In the genomic region with DNA sequence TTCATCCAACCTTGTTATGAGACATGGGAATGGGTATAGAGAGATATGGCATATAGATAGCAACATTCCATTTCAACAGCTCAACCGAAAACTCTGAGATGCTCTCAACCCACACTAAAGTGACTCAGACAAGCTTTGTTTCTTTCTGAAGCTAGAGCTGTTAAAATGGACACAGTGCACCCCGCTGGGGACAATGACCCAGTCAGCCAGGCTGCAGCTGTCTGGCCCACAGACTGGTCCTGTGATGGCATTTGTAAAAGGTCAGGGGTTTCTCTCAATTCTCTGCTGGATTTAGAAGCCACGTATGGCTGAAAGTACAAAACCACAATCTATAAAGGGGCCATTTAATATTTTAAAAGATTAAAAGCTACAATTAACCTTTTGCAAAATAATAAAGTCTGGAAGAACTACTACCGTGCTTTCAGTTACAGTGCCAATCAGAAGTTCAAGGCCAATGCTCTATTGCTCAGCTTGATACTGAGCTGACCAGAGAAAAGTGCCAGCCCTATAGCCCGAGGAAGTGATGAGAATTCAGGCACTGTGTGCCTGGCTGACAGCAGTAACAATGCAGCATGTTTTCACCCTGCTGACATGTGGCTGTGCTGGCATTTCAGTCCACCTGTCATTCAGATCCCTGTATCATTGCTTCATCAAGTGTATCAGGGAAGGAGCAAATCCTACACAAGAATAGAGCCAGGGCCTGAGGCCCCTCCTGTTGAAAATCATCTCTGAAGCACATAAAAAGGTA, we compare ENCODE assay signal across 11 cellular contexts.
DNase-seq lines count a peak whose midpoint lies in the region; ATAC-seq and TF ChIP-seq lines count a peak whose summit lies in the region.
"Had no signal": no experiment of that assay in that cellular context is flagged by ENCODE, and none has a peak within 500 bp of the region (broad histone marks: within the 10 kb centered on the region; RNA-seq: fewer than 3 reads in every experiment).

No MANE protein-coding gene starts in this region.

- TF ChIP-seq EP300 in upper lobe of left lung (IDR thresholded peaks at IDR 0.05): no peak

- DNase-seq in GM13976 (ENCODE audit: low spot score): no peak
- DNase-seq in WTC11 (ENCODE audit: low spot score): no peak
- DNase-seq in foreskin melanocyte: peak; percentile 95
- DNase-seq in occipital lobe (lab: John Stamatoyannopoulos, UW): peak; percentile 65
- no peak for DNase-seq in NCI-H1436 (lab: John Stamatoyannopoulos, UW)
- DNase-seq in upper lobe of left lung: no peak

- peaks cover 34% of the 10 kb centered on the region for H3K4me1 Mint-ChIP-seq in WTC11

- CTCF ChIA-PET in WTC11 (lab: Charles Lee): interaction anchor here (0.6 to 1.7 kb wide), 5 partner anchors 9 to 167 kb away, joined by 3 to 4 read pairs (median 3); no protein-coding TSS in a partner anchor

- H3K4me1 ChIP-seq in upper lobe of left lung: peaks cover 0 to 20% (median 12%) of the 10 kb centered on the region in 4 donors

- no peaks in the 10 kb centered on the region; the same call in 1 of the 2 replicates for H3K36me3 Mint-ChIP-seq in WTC11
- H3K36me3 Mint-ChIP-seq: memory B cell had no signal

- H3K9me3 ChIP-seq in upper lobe of left lung: no peaks in the 10 kb centered on the region

- H3K27me3 Mint-ChIP-seq in WTC11 (ENCODE audit: low read depth): no peaks in the 10 kb centered on the region
- H3K27me3 Mint-ChIP-seq: activated naive CD4-positive, alpha-beta T cell treated with anti-CD3 and anti-CD28 coated beads, Interleukin-2, amount 50 U/mL, for 24 hours; memory B cell had no signal

- peak; percentile 33; the same call in 1 of the 2 replicates for ATAC-seq in WTC11
- ATAC-seq in GM19328 (IDR thresholded peaks at IDR 0.05; ENCODE audit: unreplicated experiment): no peak
- no peak for ATAC-seq in upper lobe of left lung (ENCODE audit: low FRiP score in 2 of 2)
- no peak for ATAC-seq in GM21723 (IDR thresholded peaks at IDR 0.05; ENCODE audit: unreplicated experiment)

- no peak overlapping the region for H3K4me3 Mint-ChIP-seq in WTC11
- H3K4me3 Mint-ChIP-seq: activated naive CD4-positive, alpha-beta T cell treated with anti-CD3 and anti-CD28 coated beads, Interleukin-2, amount 50 U/mL, for 24 hours; memory B cell had no signal

- no peak for TF ChIP-seq POLR2A in upper lobe of left lung (IDR thresholded peaks at IDR 0.05)

- H3K9me3 Mint-ChIP-seq in WTC11: no peaks in the 10 kb centered on the region
- H3K9me3 Mint-ChIP-seq: activated naive CD4-positive, alpha-beta T cell treated with anti-CD3 and anti-CD28 coated beads, Interleukin-2, amount 50 U/mL, for 24 hours; memory B cell had no signal

- H3K4me3 ChIP-seq in upper lobe of left lung: no peak overlapping the region
- H3K4me3 ChIP-seq: SK-N-MC had no signal

- 87 to 92% methylated on average over 5 of the region's 5 CpGs for WGBS in upper lobe of left lung, 2 donors

- no peaks in the 10 kb centered on the region for H3K27me3 ChIP-seq in upper lobe of left lung

- no peak overlapping the region for H3K27ac ChIP-seq in upper lobe of left lung
- H3K27ac ChIP-seq: SK-N-MC had no signal

- POLR2A ChIA-PET in WTC11 (lab: Charles Lee): interaction anchor here (0.6 kb wide), 1 partner anchor 11 kb away, joined by 4 read pairs; no protein-coding TSS in a partner anchor

- no peaks in the 10 kb centered on the region for H3K36me3 ChIP-seq in upper lobe of left lung

- in situ Hi-C loops in GM13976 (cut with MboI; ENCODE audit: low sequenced_read_pairs, unreplicated experiment): no loop called here

- TF ChIP-seq CTCF in GM13976 (IDR thresholded peaks at IDR 0.05; ENCODE audit: borderline replicate concordance, control extremely low read depth, extremely low read depth, insufficient read depth, missing control alignments) (peak; percentile 6), WTC11 (IDR thresholded peaks at IDR 0.05) (no peak), upper lobe of left lung (IDR thresholded peaks at IDR 0.05) (no peak)

- no peak overlapping the region; the same call in 1 of the 2 replicates for H3K27ac Mint-ChIP-seq in WTC11
- H3K27ac Mint-ChIP-seq: activated naive CD4-positive, alpha-beta T cell treated with anti-CD3 and anti-CD28 coated beads, Interleukin-2, amount 50 U/mL, for 24 hours; memory B cell had no signal

TF ChIP-seq in WTC11, 78 proteins besides CTCF, POLR2A, EP300 and RAD21 (continues in another document):
- TF ChIP-seq MYBL2 (CRISPR knock-in tag; IDR thresholded peaks at IDR 0.05) (no peak), PRRX2 (CRISPR knock-in tag; IDR thresholded peaks at IDR 0.05) (no peak), ZNF416 (CRISPR knock-in tag; IDR thresholded peaks at IDR 0.05) (no peak), NFE2L1 (CRISPR knock-in tag; IDR thresholded peaks at IDR 0.05) (no peak), CREB1 (CRISPR knock-in tag; IDR thresholded peaks at IDR 0.05) (no peak), ZNF423 (CRISPR knock-in tag; IDR thresholded peaks at IDR 0.05) (no peak), ESRRA (CRISPR knock-in tag; IDR thresholded peaks at IDR 0.05; ENCODE audit: borderline replicate concordance) (no peak)
- TF ChIP-seq, protein P1, sequence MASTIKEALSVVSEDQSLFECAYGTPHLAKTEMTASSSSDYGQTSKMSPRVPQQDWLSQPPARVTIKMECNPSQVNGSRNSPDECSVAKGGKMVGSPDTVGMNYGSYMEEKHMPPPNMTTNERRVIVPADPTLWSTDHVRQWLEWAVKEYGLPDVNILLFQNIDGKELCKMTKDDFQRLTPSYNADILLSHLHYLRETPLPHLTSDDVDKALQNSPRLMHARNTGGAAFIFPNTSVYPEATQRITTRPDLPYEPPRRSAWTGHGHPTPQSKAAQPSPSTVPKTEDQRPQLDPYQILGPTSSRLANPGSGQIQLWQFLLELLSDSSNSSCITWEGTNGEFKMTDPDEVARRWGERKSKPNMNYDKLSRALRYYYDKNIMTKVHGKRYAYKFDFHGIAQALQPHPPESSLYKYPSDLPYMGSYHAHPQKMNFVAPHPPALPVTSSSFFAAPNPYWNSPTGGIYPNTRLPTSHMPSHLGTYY (CRISPR knock-in tag; IDR thresholded peaks at IDR 0.05): no peak
- TF ChIP-seq, protein P2, sequence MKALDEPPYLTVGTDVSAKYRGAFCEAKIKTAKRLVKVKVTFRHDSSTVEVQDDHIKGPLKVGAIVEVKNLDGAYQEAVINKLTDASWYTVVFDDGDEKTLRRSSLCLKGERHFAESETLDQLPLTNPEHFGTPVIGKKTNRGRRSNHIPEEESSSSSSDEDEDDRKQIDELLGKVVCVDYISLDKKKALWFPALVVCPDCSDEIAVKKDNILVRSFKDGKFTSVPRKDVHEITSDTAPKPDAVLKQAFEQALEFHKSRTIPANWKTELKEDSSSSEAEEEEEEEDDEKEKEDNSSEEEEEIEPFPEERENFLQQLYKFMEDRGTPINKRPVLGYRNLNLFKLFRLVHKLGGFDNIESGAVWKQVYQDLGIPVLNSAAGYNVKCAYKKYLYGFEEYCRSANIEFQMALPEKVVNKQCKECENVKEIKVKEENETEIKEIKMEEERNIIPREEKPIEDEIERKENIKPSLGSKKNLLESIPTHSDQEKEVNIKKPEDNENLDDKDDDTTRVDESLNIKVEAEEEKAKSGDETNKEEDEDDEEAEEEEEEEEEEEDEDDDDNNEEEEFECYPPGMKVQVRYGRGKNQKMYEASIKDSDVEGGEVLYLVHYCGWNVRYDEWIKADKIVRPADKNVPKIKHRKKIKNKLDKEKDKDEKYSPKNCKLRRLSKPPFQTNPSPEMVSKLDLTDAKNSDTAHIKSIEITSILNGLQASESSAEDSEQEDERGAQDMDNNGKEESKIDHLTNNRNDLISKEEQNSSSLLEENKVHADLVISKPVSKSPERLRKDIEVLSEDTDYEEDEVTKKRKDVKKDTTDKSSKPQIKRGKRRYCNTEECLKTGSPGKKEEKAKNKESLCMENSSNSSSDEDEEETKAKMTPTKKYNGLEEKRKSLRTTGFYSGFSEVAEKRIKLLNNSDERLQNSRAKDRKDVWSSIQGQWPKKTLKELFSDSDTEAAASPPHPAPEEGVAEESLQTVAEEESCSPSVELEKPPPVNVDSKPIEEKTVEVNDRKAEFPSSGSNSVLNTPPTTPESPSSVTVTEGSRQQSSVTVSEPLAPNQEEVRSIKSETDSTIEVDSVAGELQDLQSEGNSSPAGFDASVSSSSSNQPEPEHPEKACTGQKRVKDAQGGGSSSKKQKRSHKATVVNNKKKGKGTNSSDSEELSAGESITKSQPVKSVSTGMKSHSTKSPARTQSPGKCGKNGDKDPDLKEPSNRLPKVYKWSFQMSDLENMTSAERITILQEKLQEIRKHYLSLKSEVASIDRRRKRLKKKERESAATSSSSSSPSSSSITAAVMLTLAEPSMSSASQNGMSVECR (CRISPR knock-in tag; IDR thresholded peaks at IDR 0.05; ENCODE audit: borderline replicate concordance): no peak
- TF ChIP-seq, protein P3, sequence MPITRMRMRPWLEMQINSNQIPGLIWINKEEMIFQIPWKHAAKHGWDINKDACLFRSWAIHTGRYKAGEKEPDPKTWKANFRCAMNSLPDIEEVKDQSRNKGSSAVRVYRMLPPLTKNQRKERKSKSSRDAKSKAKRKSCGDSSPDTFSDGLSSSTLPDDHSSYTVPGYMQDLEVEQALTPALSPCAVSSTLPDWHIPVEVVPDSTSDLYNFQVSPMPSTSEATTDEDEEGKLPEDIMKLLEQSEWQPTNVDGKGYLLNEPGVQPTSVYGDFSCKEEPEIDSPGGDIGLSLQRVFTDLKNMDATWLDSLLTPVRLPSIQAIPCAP (CRISPR knock-in tag; IDR thresholded peaks at IDR 0.05): no peak
- TF ChIP-seq, protein P4, sequence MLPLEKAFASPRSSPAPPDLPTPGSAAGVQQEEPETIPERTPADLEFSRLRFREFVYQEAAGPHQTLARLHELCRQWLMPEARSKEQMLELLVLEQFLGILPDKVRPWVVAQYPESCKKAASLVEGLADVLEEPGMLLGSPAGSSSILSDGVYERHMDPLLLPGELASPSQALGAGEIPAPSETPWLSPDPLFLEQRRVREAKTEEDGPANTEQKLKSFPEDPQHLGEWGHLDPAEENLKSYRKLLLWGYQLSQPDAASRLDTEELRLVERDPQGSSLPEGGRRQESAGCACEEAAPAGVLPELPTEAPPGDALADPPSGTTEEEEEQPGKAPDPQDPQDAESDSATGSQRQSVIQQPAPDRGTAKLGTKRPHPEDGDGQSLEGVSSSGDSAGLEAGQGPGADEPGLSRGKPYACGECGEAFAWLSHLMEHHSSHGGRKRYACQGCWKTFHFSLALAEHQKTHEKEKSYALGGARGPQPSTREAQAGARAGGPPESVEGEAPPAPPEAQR (CRISPR knock-in tag; IDR thresholded peaks at IDR 0.05): no peak
- TF ChIP-seq, protein P5, sequence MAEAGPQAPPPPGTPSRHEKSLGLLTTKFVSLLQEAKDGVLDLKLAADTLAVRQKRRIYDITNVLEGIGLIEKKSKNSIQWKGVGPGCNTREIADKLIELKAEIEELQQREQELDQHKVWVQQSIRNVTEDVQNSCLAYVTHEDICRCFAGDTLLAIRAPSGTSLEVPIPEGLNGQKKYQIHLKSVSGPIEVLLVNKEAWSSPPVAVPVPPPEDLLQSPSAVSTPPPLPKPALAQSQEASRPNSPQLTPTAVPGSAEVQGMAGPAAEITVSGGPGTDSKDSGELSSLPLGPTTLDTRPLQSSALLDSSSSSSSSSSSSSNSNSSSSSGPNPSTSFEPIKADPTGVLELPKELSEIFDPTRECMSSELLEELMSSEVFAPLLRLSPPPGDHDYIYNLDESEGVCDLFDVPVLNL (CRISPR knock-in tag; IDR thresholded peaks at IDR 0.05; ENCODE audit: borderline replicate concordance, low read depth): no peak

Comparison
In these comparisons a context has a peak if more than half of its experiments do, and no peak if none do; other contexts are left out.
1. DNase-seq: peak in foreskin melanocyte (single experiment) and occipital lobe (single experiment); none in GM13976 (single experiment), WTC11 (single experiment), NCI-H1436 (single experiment) and upper lobe of left lung (0 of 2).